Comparison of ENCODE assay signal across 8 cellular contexts in genomic region chr20:44576297-44576696, GRCh38. TPM values are rescaled to one million over a fixed set of nuclear protein-coding genes. Genes with fewer than 3 reads are reported as not detected.
DNase-seq lines count a peak whose midpoint lies in the region; ATAC-seq and TF ChIP-seq lines count a peak whose summit lies in the region.

No MANE protein-coding gene starts in this region.

- no peaks in the 10 kb centered on the region for H3K36me3 ChIP-seq in BE2C
- H3K36me3 ChIP-seq in WERI-Rb-1 = no peaks in the 10 kb centered on the region
- H3K36me3 ChIP-seq in right lobe of liver = no peaks in the 10 kb centered on the region

- H3K27ac ChIP-seq in WERI-Rb-1 = no peak overlapping the region
- H3K27ac ChIP-seq in right lobe of liver = no peak overlapping the region

- 47% methylated on average over 3 of the region's 3 CpGs for WGBS in right lobe of liver (ENCODE audit: insufficient coverage, low coverage, low lambda C conversion rate, missing lambda C conversion rate)

- no peak overlapping the region for H3K4me3 ChIP-seq in BE2C (ENCODE audit: low read depth, low read length)
- H3K4me3 ChIP-seq in WERI-Rb-1 (ENCODE audit: low read depth, low read length) = no peak overlapping the region
- no peak overlapping the region for H3K4me3 ChIP-seq in right lobe of liver

- TF ChIP-seq POLR2A in right lobe of liver (IDR thresholded peaks at IDR 0.05) = no peak

- intact Hi-C loops in right lobe of liver (cut with DNase I) = no loop called here

- H3K4me1 ChIP-seq in BE2C = no peaks in the 10 kb centered on the region
- peaks cover 0 to 7% (median 0%) of the 10 kb centered on the region in 4 donors for H3K4me1 ChIP-seq in right lobe of liver

- H3K27me3 ChIP-seq in BE2C (no peaks in the 10 kb centered on the region), WERI-Rb-1 (ENCODE audit: insufficient read depth, low read depth, severe bottlenecking) (no peaks in the 10 kb centered on the region), right lobe of liver (no peaks in the 10 kb centered on the region)

- TF ChIP-seq CTCF in BE2C (IDR thresholded peaks at IDR 0.05; ENCODE audit: low read depth, low read length) (peak; percentile 18; the same call in 1 of the 2 replicates), WERI-Rb-1 (IDR thresholded peaks at IDR 0.05; ENCODE audit: low read depth, low read length) (0 out of 2 replicates have a peak, but pooled peaks have one; percentile 10), right lobe of liver (IDR thresholded peaks at IDR 0.05) (peak in 2 of 4 donors; percentile 10 to 15)

- H3K9me3 ChIP-seq in BE2C (no peaks in the 10 kb centered on the region), WERI-Rb-1 (ENCODE audit: severe bottlenecking) (no peaks in the 10 kb centered on the region), right lobe of liver (no peaks in the 10 kb centered on the region)

- no peak for DNase-seq in BE2C
- peak; percentile 39 for DNase-seq in HS-5 (ENCODE audit: low read depth)
- no peak for DNase-seq in WERI-Rb-1
- no peak for DNase-seq in right lobe of liver
- no peak for DNase-seq in anterior cingulate cortex (lab: John Stamatoyannopoulos, UW)
- DNase-seq in ureter (ENCODE audit: low spot score) = no peak
- DNase-seq in activated T-cell treated with anti-CD3 and anti-CD28 coated beads, Interleukin-2, amount 50 U/mL, for 1 hour = no peak

- ATAC-seq in right lobe of liver = peak; percentile 41 to 61 (median 52)
- no peak for ATAC-seq in GM18909 (IDR thresholded peaks at IDR 0.05; ENCODE audit: poor library complexity, unreplicated experiment)

RNA-seq across cellular contexts. Expression of gene PKIG, which starts 6.1 kb away (rescaled TPM):
- 35.7 TPM for polyA plus RNA-seq in BE2C (2012; ENCODE audit: insufficient read depth, insufficient read length, low read depth)
- 10 to 100 TPM; 11.7 to 31.7 (median 21.8) TPM for total RNA-seq in right lobe of liver
- total RNA-seq in ureter = 95.0 TPM

RNA-seq across cellular contexts. Expression of gene SERINC3, which starts 54.4 kb away (rescaled TPM):
- 76.5 TPM for polyA plus RNA-seq in BE2C (2012; ENCODE audit: insufficient read depth, insufficient read length, low read depth)
- total RNA-seq in right lobe of liver (10 to 100 TPM; 42.2 to 77.5 (median 58.5) TPM), ureter (93.1 TPM)
